ENCODE assay signal across 3 cellular contexts in the genomic region with DNA sequence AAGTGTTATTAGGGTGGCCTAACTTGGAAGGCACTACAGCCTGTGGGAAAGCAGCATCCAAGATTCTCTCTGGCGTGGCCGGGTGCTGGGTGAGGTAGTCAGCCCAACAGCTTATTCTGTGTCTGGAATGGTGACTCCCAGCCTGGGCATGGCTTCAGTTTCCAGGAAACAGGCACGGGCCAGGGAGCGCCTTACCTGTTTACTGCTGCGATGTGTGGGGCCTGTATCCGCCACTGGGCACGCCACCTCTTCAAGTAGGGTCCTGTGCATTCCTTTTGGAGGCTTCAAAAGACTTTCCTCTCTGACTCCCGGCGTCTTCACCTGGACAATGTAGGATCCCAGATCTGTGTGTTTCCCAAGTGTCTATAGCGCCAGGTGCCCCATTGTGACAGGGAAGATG. TPM values are rescaled to one million over a fixed set of nuclear protein-coding genes. Genes with fewer than 3 reads are reported as not detected.
"Had no signal": no experiment of that assay in that cellular context is flagged by ENCODE, and none has a peak within 500 bp of the region (broad histone marks: within the 10 kb centered on the region; RNA-seq: fewer than 3 reads in every experiment).

No MANE protein-coding gene starts in this region.

RNA-seq across cellular contexts. Expression of gene TP53TG3D, which starts 10.5 kb away (rescaled TPM):
- total RNA-seq: MCF 10A, PC-3, SJSA1 had no signal
